Comparison of ENCODE assay signal across 20 cellular contexts in the genomic region with DNA sequence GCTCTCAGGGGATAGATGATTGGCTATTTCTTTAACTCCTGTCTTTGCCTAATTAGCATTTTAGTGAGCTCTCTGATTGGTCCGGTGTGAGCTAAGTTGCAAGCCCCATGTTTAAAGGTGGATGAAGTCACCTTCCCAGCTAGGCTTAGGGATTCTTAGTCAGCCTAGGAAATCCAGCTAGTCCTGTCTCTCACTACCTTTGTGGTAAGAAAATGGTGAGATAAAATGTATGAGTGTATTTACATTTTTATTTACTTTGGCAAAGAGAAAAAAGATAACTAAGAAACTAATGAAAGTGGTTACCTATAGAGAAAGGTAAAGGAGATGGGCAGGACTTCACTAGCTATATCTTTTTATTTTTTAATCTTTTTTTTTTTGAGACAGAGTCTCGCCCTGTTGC.
DNase-seq lines count a peak whose midpoint lies in the region; ATAC-seq, FAIRE-seq and TF ChIP-seq lines count a peak whose summit lies in the region.
"Had no signal": no experiment of that assay in that cellular context is flagged by ENCODE, and none has a peak within 500 bp of the region (broad histone marks: within the 10 kb centered on the region; RNA-seq: fewer than 3 reads in every experiment).

No MANE protein-coding gene starts in this region.

- H3K4me3 ChIP-seq in K562 (no peak overlapping the region), epithelial cell of esophagus (ENCODE audit: low read length) (no peak overlapping the region)
- H3K4me3 ChIP-seq: BLaER1 treated with 17β-estradiol and CSF1 and Interleukin-3, amounts not matched to agents 10 nM and 100 nM had no signal

- no peak overlapping the region for H3K27ac Mint-ChIP-seq in progenitor cell of endocrine pancreas
- H3K27ac Mint-ChIP-seq: CD4-positive, alpha-beta T cell; CD8-positive, alpha-beta T cell had no signal

- no peak overlapping the region for H3K9ac ChIP-seq in K562 (ENCODE audit: insufficient read depth in 1 of 2, low read depth in 2 of 2, low read length in 2 of 2)
- H3K9ac ChIP-seq: BLaER1 treated with 17β-estradiol and CSF1 and Interleukin-3, amounts not matched to agents 10 nM and 100 nM had no signal

- in situ Hi-C loops in K562 (cut with MboI), result no loop called here

- H3K27me3 ChIP-seq in K562 (ENCODE audit: control insufficient read depth in 2 of 2, insufficient read depth in 2 of 2, low read length in 2 of 2), result no peaks in the 10 kb centered on the region; a peak in 1 of 5 replicates
- H3K27me3 ChIP-seq: BLaER1 treated with 17β-estradiol and CSF1 and Interleukin-3, amounts not matched to agents 10 nM and 100 nM had no signal

- no peak for TF ChIP-seq EP300 in K562 (IDR thresholded peaks at IDR 0.05; ENCODE audit: low read length)

- H3K36me3 Mint-ChIP-seq in progenitor cell of endocrine pancreas (ENCODE audit: insufficient read depth), result no peaks in the 10 kb centered on the region
- H3K36me3 Mint-ChIP-seq: CD8-positive, alpha-beta T cell had no signal

- no peaks in the 10 kb centered on the region for H3K27me3 Mint-ChIP-seq in progenitor cell of endocrine pancreas
- H3K27me3 Mint-ChIP-seq: CD4-positive, alpha-beta T cell had no signal

- no peaks in the 10 kb centered on the region for H4K20me1 ChIP-seq in K562 (replicated peaks; ENCODE audit: control insufficient read depth, insufficient read depth, low read length)
- H4K20me1 ChIP-seq: BLaER1 treated with 17β-estradiol and CSF1 and Interleukin-3, amounts not matched to agents 10 nM and 100 nM had no signal

- H3K79me2 ChIP-seq in K562 (ENCODE audit: control insufficient read depth, insufficient read depth, low read length), result no peaks in the 10 kb centered on the region

- no peaks in the 10 kb centered on the region for H3K4me1 ChIP-seq in K562 (replicated peaks in 1 of 2; ENCODE audit: control insufficient read depth in 2 of 2, insufficient read depth in 2 of 2, low read length in 2 of 2)
- H3K4me1 ChIP-seq: Caco-2 had no signal

- 0% methylated on average over 2 of the region's 2 CpGs for WGBS in K562 (ENCODE audit: insufficient coverage, low coverage, missing lambda C conversion rate)

- POLR2A ChIA-PET in K562 (lab: Yijun Ruan, JAX), result interaction anchor here (0.6 to 1.4 kb wide), 3 partner anchors 8 to 39 kb away, joined by 3 to 4 read pairs (median 3); no protein-coding TSS in a partner anchor

- H3K9me1 ChIP-seq in K562 (ENCODE audit: control insufficient read depth, insufficient read depth, low read length), result no peaks in the 10 kb centered on the region

- H3K27ac ChIP-seq in K562 (ENCODE audit: extremely low read depth, low read depth, low read length), result no peak overlapping the region
- H3K27ac ChIP-seq: BLaER1 treated with 17β-estradiol and CSF1 and Interleukin-3, amounts not matched to agents 10 nM and 100 nM; C4-2B had no signal

- H3K36me3 ChIP-seq in K562 (ENCODE audit: control insufficient read depth, insufficient read depth, low read length), result no peaks in the 10 kb centered on the region
- H3K36me3 ChIP-seq: BLaER1 treated with 17β-estradiol and CSF1 and Interleukin-3, amounts not matched to agents 10 nM and 100 nM had no signal

- no peak for TF ChIP-seq POLR2A in K562 (conservative IDR thresholded peaks at IDR 0.05)

- no peaks in the 10 kb centered on the region for H3K9me3 Mint-ChIP-seq in progenitor cell of endocrine pancreas (ENCODE audit: low read depth)
- H3K9me3 Mint-ChIP-seq: CD4-positive, alpha-beta T cell; CD8-positive, alpha-beta T cell had no signal

- DNase-seq in K562 (ENCODE audit: extremely low read depth in 1 of 4, low spot score in 3 of 4), result peak in 1 of 4 experiments; percentile 3
- DNase-seq in epithelial cell of esophagus (ENCODE audit: low read depth), result peak; percentile 65
- DNase-seq in progenitor cell of endocrine pancreas (ENCODE audit: low spot score, unreplicated experiment), result no peak
- DNase-seq in cerebellum (ENCODE audit: low spot score), result no peak
- DNase-seq: 8988T; ACHN; Caco-2; Calu3; CD4-positive, alpha-beta T cell; CD8-positive, alpha-beta T cell; DMS79 treated with DMSO at 0.1 percent for 48 hours; GF-D8 had no signal

- peak overlapping the region; percentile 43; the same call in 1 of the 2 replicates for H3K4me2 ChIP-seq in K562 (ENCODE audit: insufficient read depth, low read length)

- intact Hi-C loops in K562 (cut with micrococcal nuclease), result no loop called here

- H3K4me1 Mint-ChIP-seq in progenitor cell of endocrine pancreas (ENCODE audit: low read depth), result no peaks in the 10 kb centered on the region

- peak overlapping the region; percentile 70; the same call in 1 of the 2 replicates for H2AFZ ChIP-seq in K562 (ENCODE audit: low read depth, low read length)

- no peaks in the 10 kb centered on the region for H3K9me3 ChIP-seq in K562 (replicated peaks; ENCODE audit: control insufficient read depth, insufficient read depth, low read depth, low read length)
- H3K9me3 ChIP-seq: Caco-2 had no signal

- no TSS peak for BruUV-seq in K562 (replicated peaks; lab: Mats Ljungman, UMichigan)

- CTCF ChIA-PET in K562 (lab: Yijun Ruan, JAX; ENCODE audit: low intra/inter-chr PET ratio), result no interaction called here

- no peak overlapping the region for H3K4me3 Mint-ChIP-seq in progenitor cell of endocrine pancreas (ENCODE audit: low read depth)
- H3K4me3 Mint-ChIP-seq: CD4-positive, alpha-beta T cell; CD8-positive, alpha-beta T cell had no signal

- ATAC-seq in K562 (no peak), GM21447 (IDR thresholded peaks at IDR 0.05; ENCODE audit: unreplicated experiment) (no peak)
- ATAC-seq: CD8-positive, alpha-beta T cell had no signal

- no peak for FAIRE-seq in K562 (lab: Jason Lieb, UNC)
- FAIRE-seq: A204.1, D721Med, G401.6, GM12891, GM19239 had no signal

- no peak for TF ChIP-seq CTCF in K562 (IDR thresholded peaks at IDR 0.05 in 2 of 3, conservative IDR thresholded peaks at IDR 0.05 in 1 of 3; ENCODE audit: insufficient read depth in 2 of 3, low read depth in 1 of 3, low read length in 3 of 3)
- no peak for TF ChIP-seq CTCF in epithelial cell of esophagus (IDR thresholded peaks at IDR 0.05; ENCODE audit: insufficient read depth, low read depth, low read length, missing control alignments)
- TF ChIP-seq CTCF in progenitor cell of endocrine pancreas (IDR thresholded peaks at IDR 0.05; ENCODE audit: unreplicated experiment), result no peak

- no peak for TF ChIP-seq RAD21 in K562 (CRISPR knock-in tag; conservative IDR thresholded peaks at IDR 0.05 in 1 of 2, IDR thresholded peaks at IDR 0.05 in 1 of 2)

TF ChIP-seq in K562, 482 proteins besides CTCF, POLR2A, EP300 and RAD21:
- TF ChIP-seq ZNF592 (IDR thresholded peaks at IDR 0.05), result no peak
- TF ChIP-seq CEBPB (tag; IDR thresholded peaks at IDR 0.05), result no peak
- TF ChIP-seq BCLAF1 (IDR thresholded peaks at IDR 0.05; ENCODE audit: borderline replicate concordance in 1 of 2, control insufficient read depth in 1 of 2, low read depth in 2 of 2, low read length in 1 of 2), result no peak
- no peak for TF ChIP-seq ZNF444 (CRISPR knock-in tag; IDR thresholded peaks at IDR 0.05)
- TF ChIP-seq BHLHE40 (IDR thresholded peaks at IDR 0.05; ENCODE audit: low read length), result no peak
